8 cellular contexts compared by ENCODE assay signal in genomic region chr19:3060852-3061182, GRCh38. TPM values are rescaled to one million over a fixed set of nuclear protein-coding genes. Genes with fewer than 3 reads are reported as not detected.
DNase-seq lines count a peak whose midpoint lies in the region; ATAC-seq and TF ChIP-seq lines count a peak whose summit lies in the region.

No MANE protein-coding gene starts in this region.

- peaks cover 37% of the 10 kb centered on the region; the same call in 1 of the 2 replicates for H3K36me3 ChIP-seq in Loucy (ENCODE audit: insufficient read depth, low read length)
- H3K36me3 ChIP-seq in duodenal mucosa (ENCODE audit: control insufficient read depth in 1 of 2, insufficient read depth in 2 of 2, low read length in 2 of 2): peaks cover 12 to 32% of the 10 kb centered on the region in 2 donors

- H4K20me1 ChIP-seq in Loucy (ENCODE audit: insufficient read depth, low read length, poor library complexity, severe bottlenecking): peaks cover 54% of the 10 kb centered on the region

- peak overlapping the region; percentile 97 for H3K9ac ChIP-seq in Loucy (ENCODE audit: low read depth, low read length, poor library complexity, severe bottlenecking)
- peak overlapping the region; percentile 70 to 81 for H3K9ac ChIP-seq in duodenal mucosa (ENCODE audit: low read depth in 1 of 2, low read length in 2 of 2)

- DNase-seq in AG10803 (ENCODE audit: low read depth) (no peak), foreskin melanocyte (no peak), T1000 (lab: John Stamatoyannopoulos, UW) (no peak), amniotic stem cell (lab: John Stamatoyannopoulos, UW) (no peak)
- DNase-seq in natural killer cell treated with Interleukin-12 subunit alpha and Interleukin-12 subunit beta and Interleukin-15 and Interleukin-18, amount 100 ng/mL, for 72 hours (ENCODE audit: low spot score): no peak

- peak overlapping the region; percentile 80 to 85 for H3K27ac Mint-ChIP-seq in natural killer cell treated with Interleukin-12 subunit alpha and Interleukin-12 subunit beta and Interleukin-15 and Interleukin-18, amount 100 ng/mL, for 72 hours

- no peaks in the 10 kb centered on the region for H3K9me2 ChIP-seq in Loucy (replicated peaks; ENCODE audit: low read depth, low read length)

- H3K4me1 ChIP-seq in Loucy (ENCODE audit: insufficient read depth, low read length, poor library complexity, severe bottlenecking): no peaks in the 10 kb centered on the region
- peaks cover 7 to 25% of the 10 kb centered on the region in 2 donors for H3K4me1 ChIP-seq in duodenal mucosa (ENCODE audit: control insufficient read depth in 1 of 2, insufficient read depth in 2 of 2, low read length in 2 of 2)

- no peaks in the 10 kb centered on the region for H3K27me3 Mint-ChIP-seq in natural killer cell treated with Interleukin-12 subunit alpha and Interleukin-12 subunit beta and Interleukin-15 and Interleukin-18, amount 100 ng/mL, for 72 hours

- TF ChIP-seq CTCF in AG10803 (conservative IDR thresholded peaks at IDR 0.05; ENCODE audit: low read length): no peak
- no peak for TF ChIP-seq CTCF in Loucy (conservative IDR thresholded peaks at IDR 0.05; ENCODE audit: low read length)

- H3K4me3 ChIP-seq in AG10803 (ENCODE audit: low read length) (peak overlapping the region; percentile 80), Loucy (ENCODE audit: low read length, poor library complexity, severe bottlenecking) (peak overlapping the region; percentile 80), duodenal mucosa (ENCODE audit: low read depth in 1 of 2, low read length in 2 of 2) (peak overlapping the region; percentile 69 to 79)

- H3K27me3 ChIP-seq in Loucy (ENCODE audit: insufficient read depth, low read length, poor library complexity, severe bottlenecking) (no peaks in the 10 kb centered on the region), duodenal mucosa (ENCODE audit: control insufficient read depth in 1 of 2, insufficient read depth in 2 of 2, low read length in 2 of 2) (no peaks in the 10 kb centered on the region)

- ATAC-seq in natural killer cell treated with Interleukin-12 subunit alpha and Interleukin-12 subunit beta and Interleukin-15 and Interleukin-18, amount 100 ng/mL, for 72 hours: no peak
- ATAC-seq in HG02763 (IDR thresholded peaks at IDR 0.05; ENCODE audit: unreplicated experiment): no peak

- H3K4me2 ChIP-seq in Loucy (ENCODE audit: low read depth, low read length, poor library complexity, severe bottlenecking): peak overlapping the region; percentile 90

- no peaks in the 10 kb centered on the region for H3F3A ChIP-seq in Loucy (ENCODE audit: low read depth)

- no peaks in the 10 kb centered on the region for H3K36me3 Mint-ChIP-seq in natural killer cell treated with Interleukin-12 subunit alpha and Interleukin-12 subunit beta and Interleukin-15 and Interleukin-18, amount 100 ng/mL, for 72 hours

- peaks cover 65% of the 10 kb centered on the region for H3K79me2 ChIP-seq in Loucy (ENCODE audit: insufficient read depth, low read length)

- H3K4me1 Mint-ChIP-seq in natural killer cell treated with Interleukin-12 subunit alpha and Interleukin-12 subunit beta and Interleukin-15 and Interleukin-18, amount 100 ng/mL, for 72 hours (ENCODE audit: low read depth in 2 of 2): peaks cover 6 to 30% of the 10 kb centered on the region in 2 donors

- H2AFZ ChIP-seq in Loucy (ENCODE audit: low read length): no peak overlapping the region

- no peaks in the 10 kb centered on the region for H3K9me3 Mint-ChIP-seq in natural killer cell treated with Interleukin-12 subunit alpha and Interleukin-12 subunit beta and Interleukin-15 and Interleukin-18, amount 100 ng/mL, for 72 hours

- no peaks in the 10 kb centered on the region for H3K9me3 ChIP-seq in Loucy (ENCODE audit: insufficient read depth, low read depth, low read length)
- H3K9me3 ChIP-seq in duodenal mucosa (ENCODE audit: control insufficient read depth in 1 of 2, low read length in 2 of 2): no peaks in the 10 kb centered on the region

- H3K4me3 Mint-ChIP-seq in natural killer cell treated with Interleukin-12 subunit alpha and Interleukin-12 subunit beta and Interleukin-15 and Interleukin-18, amount 100 ng/mL, for 72 hours: peak overlapping the region; percentile 79

- peak overlapping the region; percentile 75 for H3K27ac ChIP-seq in duodenal mucosa (ENCODE audit: low read depth, low read length)

RNA-seq across cellular contexts. Expression of gene TLE5, which starts 1.5 kb away (rescaled TPM):
- 100 to 1,000 TPM; 242 to 309 TPM for total RNA-seq in natural killer cell treated with Interleukin-12 subunit alpha and Interleukin-12 subunit beta and Interleukin-15 and Interleukin-18, amount 100 ng/mL, for 72 hours

RNA-seq across cellular contexts. Expression of gene TLE2, which starts 31.7 kb away (rescaled TPM):
- total RNA-seq in natural killer cell treated with Interleukin-12 subunit alpha and Interleukin-12 subunit beta and Interleukin-15 and Interleukin-18, amount 100 ng/mL, for 72 hours: 1 to 10 TPM; 1.3 to 3.2 TPM

RNA-seq across cellular contexts. Expression of gene GNA11, which starts 33.3 kb away (rescaled TPM):
- total RNA-seq in natural killer cell treated with Interleukin-12 subunit alpha and Interleukin-12 subunit beta and Interleukin-15 and Interleukin-18, amount 100 ng/mL, for 72 hours: 1 to 10 TPM in 1 of 2 donors, under 1 TPM in 1; 1.00 to 1.3 TPM
